ENCODE assay signal across 1 cellular context in genomic region chr16:84543931-84544776, GRCh38.
TF ChIP-seq lines count a peak whose summit lies in the region.

No MANE protein-coding gene starts in this region.

TF ChIP-seq in H1, 55 proteins besides CTCF, POLR2A, EP300 and RAD21 (continued from another document):
- TF ChIP-seq NRF1 (IDR thresholded peaks at IDR 0.05; ENCODE audit: low read depth, low read length), result no peak
- no peak for TF ChIP-seq GABPA (IDR thresholded peaks at IDR 0.05; ENCODE audit: borderline replicate concordance, insufficient read depth, low read length)
- TF ChIP-seq BACH1 (IDR thresholded peaks at IDR 0.05; ENCODE audit: low read length), result no peak
- no peak for TF ChIP-seq CHD7 (IDR thresholded peaks at IDR 0.05; ENCODE audit: insufficient replicate concordance, low read length)
- no peak for TF ChIP-seq PHF8 (conservative IDR thresholded peaks at IDR 0.05; ENCODE audit: low read depth, low read length)
- TF ChIP-seq JUN (IDR thresholded peaks at IDR 0.05; ENCODE audit: low read depth, low read length), result no peak
- no peak for TF ChIP-seq CTBP2 (IDR thresholded peaks at IDR 0.05; ENCODE audit: borderline replicate concordance, insufficient read depth, insufficient read length, low read length)
TF ChIP-seq in H1: peak in this region for 0.
